In the genomic region with DNA sequence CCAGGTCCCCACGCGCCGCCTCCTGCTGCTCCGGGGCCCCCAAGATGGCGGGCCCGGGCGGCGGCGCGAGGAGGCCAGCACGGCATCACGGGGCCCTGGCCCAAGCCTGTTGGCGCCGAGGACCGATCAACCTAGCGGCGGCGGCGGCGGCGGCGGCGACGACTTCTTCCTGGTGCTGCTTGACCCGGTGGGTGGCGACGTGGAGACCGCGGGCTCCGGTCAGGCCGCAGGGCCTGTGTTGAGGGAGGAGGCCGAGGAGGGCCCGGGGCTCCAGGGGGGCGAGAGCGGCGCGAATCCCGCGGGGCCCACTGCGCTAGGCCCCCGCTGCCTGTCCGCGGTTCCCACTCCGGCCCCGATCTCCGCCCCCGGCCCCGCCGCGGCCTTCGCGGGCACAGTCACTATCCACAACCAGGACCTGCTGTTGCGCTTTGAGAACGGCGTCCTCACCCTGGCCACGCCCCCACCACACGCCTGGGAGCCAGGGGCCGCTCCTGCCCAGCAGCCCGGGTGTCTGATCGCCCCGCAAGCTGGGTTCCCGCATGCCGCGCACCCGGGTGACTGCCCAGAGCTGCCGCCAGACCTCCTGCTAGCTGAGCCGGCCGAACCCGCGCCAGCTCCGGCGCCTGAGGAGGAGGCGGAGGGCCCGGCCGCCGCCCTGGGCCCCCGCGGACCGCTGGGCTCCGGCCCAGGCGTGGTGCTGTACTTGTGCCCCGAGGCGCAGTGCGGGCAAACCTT, we compare ENCODE assay signal across 8 cellular contexts. TPM values are rescaled to one million over a fixed set of nuclear protein-coding genes. Genes with fewer than 3 reads are reported as not detected.
DNase-seq lines count a peak whose midpoint lies in the region; ATAC-seq and TF ChIP-seq lines count a peak whose summit lies in the region.
"Not testable (repeated sequence)": the region's sequence is repeated elsewhere in the genome, so short reads cannot be mapped to it uniquely, and the experiment has no call there.

No MANE protein-coding gene starts in this region.

- H3K27ac Mint-ChIP-seq in Caco-2 (ENCODE audit: unreplicated experiment); activated T-helper 2 cell treated with anti-CD3 and anti-CD28 coated beads, Interferon-gamma antibody, Interleukin-2, Interleukin-4, amounts not matched to agents 10 μg/mL and 5 μg/mL and 100 μg/mL, durations not matched to agents 14 hours and 24 hours and 36 hours: not testable (repeated sequence)
- peak overlapping the region; percentile 95 for H3K27ac Mint-ChIP-seq in memory B cell

- not testable (repeated sequence) for H3K36me3 Mint-ChIP-seq in Caco-2 (ENCODE audit: insufficient read depth, unreplicated experiment)
- H3K36me3 Mint-ChIP-seq in activated T-helper 2 cell treated with anti-CD3 and anti-CD28 coated beads, Interferon-gamma antibody, Interleukin-2, Interleukin-4, amounts not matched to agents 10 μg/mL and 5 μg/mL and 100 μg/mL, durations not matched to agents 14 hours and 24 hours and 36 hours (ENCODE audit: low read depth), result peaks cover 25% of the 10 kb centered on the region
- H3K36me3 Mint-ChIP-seq in memory B cell, result peaks cover 14% of the 10 kb centered on the region

- H3K9me3 Mint-ChIP-seq in Caco-2 (ENCODE audit: unreplicated experiment); activated T-helper 2 cell treated with anti-CD3 and anti-CD28 coated beads, Interferon-gamma antibody, Interleukin-2, Interleukin-4, amounts not matched to agents 10 μg/mL and 5 μg/mL and 100 μg/mL, durations not matched to agents 14 hours and 24 hours and 36 hours; memory B cell: not testable (repeated sequence)

- H2AFZ ChIP-seq in OCI-LY7 (ENCODE audit: low read length), result not testable (repeated sequence)

- not testable (repeated sequence) for H3K27me3 Mint-ChIP-seq in Caco-2 (ENCODE audit: insufficient read depth, unreplicated experiment); activated T-helper 2 cell treated with anti-CD3 and anti-CD28 coated beads, Interferon-gamma antibody, Interleukin-2, Interleukin-4, amounts not matched to agents 10 μg/mL and 5 μg/mL and 100 μg/mL, durations not matched to agents 14 hours and 24 hours and 36 hours (ENCODE audit: low read depth); memory B cell

- POLR2A ChIA-PET in Caco-2 (lab: Charles Lee); OCI-LY7 (lab: Charles Lee): not testable (repeated sequence)

- not testable (repeated sequence) for BruUV-seq in Caco-2 (replicated peaks; lab: Mats Ljungman, UMichigan); OCI-LY7 (replicated peaks; lab: Mats Ljungman, UMichigan)

- peak overlapping the region; percentile 56 for H3K4me2 ChIP-seq in OCI-LY7 (ENCODE audit: low read length)

- ATAC-seq in GM21367 (IDR thresholded peaks at IDR 0.05; ENCODE audit: unreplicated experiment), result peak; percentile 73
- peak; percentile 71 for ATAC-seq in HG03280 (IDR thresholded peaks at IDR 0.05; ENCODE audit: unreplicated experiment)
- ATAC-seq in esophagus mucosa, result peak; percentile 79
- peak; percentile 75 for ATAC-seq in memory B cell (ENCODE audit: low read depth)

- H4K20me1 ChIP-seq in OCI-LY7 (ENCODE audit: insufficient read depth, low read length), result not testable (repeated sequence)

- H3K9me3 ChIP-seq in Caco-2; OCI-LY7 (ENCODE audit: low read length): not testable (repeated sequence)

- H3K4me3 ChIP-seq in Caco-2 (ENCODE audit: low read depth, low read length) (peak overlapping the region; percentile 49), OCI-LY7 (ENCODE audit: low read depth, low read length, poor library complexity, severe bottlenecking) (peak overlapping the region; percentile 71)

- H3K4me1 Mint-ChIP-seq in Caco-2 (ENCODE audit: low read depth, unreplicated experiment) (peaks cover 12% of the 10 kb centered on the region), memory B cell (peaks cover 22% of the 10 kb centered on the region)
- H3K4me1 Mint-ChIP-seq in activated T-helper 2 cell treated with anti-CD3 and anti-CD28 coated beads, Interferon-gamma antibody, Interleukin-2, Interleukin-4, amounts not matched to agents 10 μg/mL and 5 μg/mL and 100 μg/mL, durations not matched to agents 14 hours and 24 hours and 36 hours (ENCODE audit: low read depth), result peaks cover 24% of the 10 kb centered on the region

- H3K27ac ChIP-seq in OCI-LY7 (ENCODE audit: low read depth, low read length, poor library complexity, severe bottlenecking), result not testable (repeated sequence)

- CTCF ChIA-PET in Caco-2 (lab: Charles Lee), result interaction anchor here (0.7 kb wide), 1 partner anchor 289 kb away, joined by 3 read pairs; no protein-coding TSS in a partner anchor
- CTCF ChIA-PET in OCI-LY7 (lab: Charles Lee; ENCODE audit: unreplicated experiment), result not testable (repeated sequence)

- H3K79me2 ChIP-seq in OCI-LY7 (ENCODE audit: insufficient read depth, low read depth, low read length), result peaks cover 12% of the 10 kb centered on the region; the same call in 1 of the 2 replicates

- DNase-seq in Caco-2, result peak; percentile 35 to 54
- peak; percentile 22 for DNase-seq in OCI-LY7 (ENCODE audit: low spot score)
- DNase-seq in activated T-helper 2 cell treated with anti-CD3 and anti-CD28 coated beads, Interferon-gamma antibody, Interleukin-2, Interleukin-4, amounts not matched to agents 10 μg/mL and 5 μg/mL and 100 μg/mL, durations not matched to agents 14 hours and 24 hours and 36 hours (ENCODE audit: low spot score), result peak; percentile 42
- DNase-seq in memory B cell (ENCODE audit: low spot score in 2 of 2), result peak; percentile 34 to 51
- peak; percentile 14 for DNase-seq in stimulated activated CD4-positive, alpha-beta T cell treated with anti-CD3 and anti-CD28 coated beads, Interleukin-4, amount 100 ng/mL, for 1 hour

- H3K4me3 Mint-ChIP-seq in Caco-2 (ENCODE audit: unreplicated experiment), result peak overlapping the region; percentile 75
- H3K4me3 Mint-ChIP-seq in activated T-helper 2 cell treated with anti-CD3 and anti-CD28 coated beads, Interferon-gamma antibody, Interleukin-2, Interleukin-4, amounts not matched to agents 10 μg/mL and 5 μg/mL and 100 μg/mL, durations not matched to agents 14 hours and 24 hours and 36 hours (ENCODE audit: low read depth), result peak overlapping the region; percentile 64
- H3K4me3 Mint-ChIP-seq in memory B cell, result peak overlapping the region; percentile 47

- H3K36me3 ChIP-seq in Caco-2 (ENCODE audit: control insufficient read depth, insufficient read depth, low read length); OCI-LY7 (ENCODE audit: insufficient read depth, low read length): not testable (repeated sequence)

- intact Hi-C loops in Caco-2 (cut with micrococcal nuclease; ENCODE audit: unreplicated experiment), result loop anchor here (10.0 kb wide), 1 partner anchor 332 kb away; no protein-coding TSS in a partner anchor
- intact Hi-C loops in OCI-LY7 (cut with micrococcal nuclease; ENCODE audit: unreplicated experiment), result loop anchor here (10.0 kb wide), 1 partner anchor 362 kb away; no protein-coding TSS in a partner anchor
- intact Hi-C loops in activated T-helper 2 cell treated with anti-CD3 and anti-CD28 coated beads, Interferon-gamma antibody, Interleukin-2, Interleukin-4, amounts not matched to agents 10 μg/mL and 5 μg/mL and 100 μg/mL, durations not matched to agents 14 hours and 24 hours and 36 hours (cut with micrococcal nuclease), result loop anchor here (5.0 to 10.0 kb wide), 6 partner anchors 208 to 1030 kb away; a partner anchor contains a TSS

- H3K4me1 ChIP-seq in Caco-2, result not testable (repeated sequence)
- H3K4me1 ChIP-seq in OCI-LY7 (ENCODE audit: insufficient read depth, low read length, poor library complexity, severe bottlenecking), result peaks cover 10% of the 10 kb centered on the region

- not testable (repeated sequence) for H3K27me3 ChIP-seq in Caco-2 (replicated peaks; ENCODE audit: control insufficient read depth, insufficient read depth, low read length)

- TF ChIP-seq CTCF in Caco-2 (IDR thresholded peaks at IDR 0.05; ENCODE audit: insufficient read depth in 1 of 2, low read depth in 1 of 2, low read length in 1 of 2, severe bottlenecking in 1 of 2, unreplicated experiment in 1 of 2); OCI-LY7 (conservative IDR thresholded peaks at IDR 0.05; ENCODE audit: low read length): not testable (repeated sequence)

- H3K9me2 ChIP-seq in OCI-LY7 (ENCODE audit: insufficient read depth, low read length), result not testable (repeated sequence)

RNA-seq across cellular contexts. Expression of a gene that starts 0.5 kb away (rescaled TPM):
- 6.5 and 8.3 TPM in 2 replicates for total RNA-seq in Caco-2 (2022)
- 6.7 and 8.6 TPM in 2 replicates for total RNA-seq in OCI-LY7 (2014; rRNA removed; shearing (Covaris generic))
- total RNA-seq in OCI-LY7 (2022), result 7.3 and 7.4 TPM in 2 replicates
- total RNA-seq in activated T-helper 2 cell treated with anti-CD3 and anti-CD28 coated beads, Interferon-gamma antibody, Interleukin-2, Interleukin-4, amounts not matched to agents 10 μg/mL and 5 μg/mL and 100 μg/mL, durations not matched to agents 14 hours and 24 hours and 36 hours, result 5.5 and 6.0 TPM in 2 replicates
- total RNA-seq in esophagus mucosa, result 2.9 TPM
